11 cellular contexts compared by ENCODE assay signal in the genomic region with DNA sequence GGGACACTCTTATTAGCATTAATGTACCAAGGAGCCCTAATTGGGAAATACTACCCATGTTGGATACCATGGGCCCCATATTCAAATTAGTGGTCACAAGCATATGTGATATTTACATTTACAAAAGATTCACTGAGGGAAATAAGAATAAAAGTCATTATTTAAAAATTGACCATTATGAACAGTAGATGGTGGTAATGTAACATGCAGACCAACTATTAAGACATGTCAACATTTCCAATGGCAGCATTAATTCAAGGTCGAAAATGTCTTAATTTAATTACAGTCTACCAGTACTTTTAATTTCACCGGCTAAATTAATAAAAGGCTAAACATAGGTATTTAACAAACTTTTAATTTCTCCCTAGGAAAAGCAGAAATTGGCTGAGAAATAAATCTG. TPM values are rescaled to one million over a fixed set of nuclear protein-coding genes. Genes with fewer than 3 reads are reported as not detected.
DNase-seq lines count a peak whose midpoint lies in the region; ATAC-seq and TF ChIP-seq lines count a peak whose summit lies in the region.
"Had no signal": no experiment of that assay in that cellular context is flagged by ENCODE, and none has a peak within 500 bp of the region (broad histone marks: within the 10 kb centered on the region; RNA-seq: fewer than 3 reads in every experiment).

No MANE protein-coding gene starts in this region.

- TF ChIP-seq CTCF in heart left ventricle (IDR thresholded peaks at IDR 0.05) (peak; percentile 22 to 70 (median 54)), Panc1 (IDR thresholded peaks at IDR 0.05) (peak; percentile 65; the same call in 1 of the 2 replicates), fibroblast of mammary gland (conservative IDR thresholded peaks at IDR 0.05; ENCODE audit: control insufficient read depth, insufficient read depth, low read depth, low read length) (peak; percentile 42)

- H3K27ac ChIP-seq in heart left ventricle (no peak overlapping the region), Panc1 (ENCODE audit: low read length) (no peak overlapping the region)

- POLR2A ChIA-PET in Panc1 (lab: Charles Lee) = no interaction called here

- in situ Hi-C loops in Panc1 (cut with HindIII; ENCODE audit: low pct_unique_long_range_greater_than_20kb, low sequenced_read_pairs) = no loop called here

- intact Hi-C loops in heart left ventricle (cut with DNase I) = loop anchor here (5.0 to 10.0 kb wide), 6 partner anchors 452 to 982 kb away; partner anchors contain the start of genes CPNE4 (in 1 of the 10) and MRPL3 (in 1 of the 10)
- intact Hi-C loops in left cardiac atrium (cut with DNase I) = loop anchor here in 1 of 2 donors (10.0 kb wide), 2 partner anchors 962 to 1132 kb away; no protein-coding TSS in a partner anchor
- intact Hi-C loops in Panc1 (cut with micrococcal nuclease; ENCODE audit: unreplicated experiment) = loop anchor here (5.0 kb wide), 1 partner anchor 974 kb away; no protein-coding TSS in a partner anchor

- H3K27me3 ChIP-seq in heart left ventricle (no peaks in the 10 kb centered on the region), Panc1 (ENCODE audit: control insufficient read depth, insufficient read depth, low read length) (no peaks in the 10 kb centered on the region)

- ATAC-seq in heart left ventricle (no peak), left cardiac atrium (no peak), Panc1 (no peak), GM18870 (IDR thresholded peaks at IDR 0.05; ENCODE audit: unreplicated experiment) (no peak), GM18868 (IDR thresholded peaks at IDR 0.05; ENCODE audit: unreplicated experiment) (no peak), GM21576 (IDR thresholded peaks at IDR 0.05; ENCODE audit: unreplicated experiment) (no peak)

- no TSS peak for BruUV-seq in Panc1 (replicated peaks; lab: Mats Ljungman, UMichigan)

- H3K4me1 ChIP-seq in heart left ventricle (no peaks in the 10 kb centered on the region), Panc1 (ENCODE audit: control insufficient read depth, insufficient read depth, low read length) (no peaks in the 10 kb centered on the region)

- CTCF ChIA-PET in Panc1 (lab: Charles Lee) = no interaction called here

- H3K9me3 ChIP-seq in heart left ventricle (no peaks in the 10 kb centered on the region), Panc1 (ENCODE audit: control insufficient read depth, insufficient read depth, low read depth, low read length) (no peaks in the 10 kb centered on the region)

- WGBS in heart left ventricle, 4 donors = 54 to 63% (median 59%) methylated on average over 2 of the region's 2 CpGs

- no peak for DNase-seq in heart left ventricle
- no peak for DNase-seq in left cardiac atrium
- DNase-seq in Panc1 (ENCODE audit: low read depth, low spot score) = no peak
- DNase-seq in fibroblast of mammary gland (ENCODE audit: low read depth) = peak; percentile 30
- peak; percentile 70 for DNase-seq in superior temporal gyrus (ENCODE audit: extremely low spot score)
- DNase-seq: CD4-positive, alpha-beta memory T cell; kidney glomerular epithelial cell; SHP77 treated with DMSO at 0.1 percent for 48 hours had no signal

- H3K4me3 ChIP-seq in heart left ventricle = no peak overlapping the region
- H3K4me3 ChIP-seq in Panc1 (ENCODE audit: low read depth in 2 of 2, low read length in 2 of 2) = no peak overlapping the region
- H3K4me3 ChIP-seq in fibroblast of mammary gland (ENCODE audit: control insufficient read depth, low read depth, low read length) = no peak overlapping the region

- no peak for TF ChIP-seq POLR2A in heart left ventricle (IDR thresholded peaks at IDR 0.05)

- H3K36me3 ChIP-seq in heart left ventricle (no peaks in the 10 kb centered on the region), Panc1 (ENCODE audit: control insufficient read depth, insufficient read depth, low read length) (no peaks in the 10 kb centered on the region)

RNA-seq across cellular contexts. Expression of gene NEK11, which starts 26.3 kb away (rescaled TPM):
- total RNA-seq in heart left ventricle (1 to 10 TPM; 1.5 to 4.3 (median 2.1) TPM), left cardiac atrium (1 to 10 TPM; 2.3 to 3.4 TPM), Panc1 (2021; ENCODE audit: unreplicated experiment) (9.5 TPM)
- polyA plus RNA-seq in heart left ventricle = 1 to 10 TPM in 1 of 2 donors, under 1 TPM in 1; 0.38 to 1.7 TPM
- 5.8 TPM for polyA plus RNA-seq in Panc1 (2012; ENCODE audit: insufficient read length)

RNA-seq across cellular contexts. Expression of gene ASTE1, which starts 26.4 kb away (rescaled TPM):
- total RNA-seq in heart left ventricle (1 to 10 TPM; 1.9 to 5.7 (median 3.1) TPM), left cardiac atrium (1 to 10 TPM; 3.6 TPM), Panc1 (2021; ENCODE audit: unreplicated experiment) (7.4 TPM)
- polyA plus RNA-seq in heart left ventricle = 1 to 10 TPM; 1.4 to 3.4 TPM
- 4.7 TPM for polyA plus RNA-seq in Panc1 (2012; ENCODE audit: insufficient read length)

Comparison
In these comparisons a context has a peak if more than half of its experiments do, and no peak if none do; other contexts are left out.
1. DNase-seq: peak in fibroblast of mammary gland (single experiment) and superior temporal gyrus (single experiment); none in heart left ventricle (0 of 5), left cardiac atrium (single experiment) and Panc1 (single experiment).
2. Peak in every context shown above with its lines, with median percentiles within 50 percentile points of each other: CTCF ChIP-seq.